8 cellular contexts compared by ENCODE assay signal in genomic region chr3:137013955-137014688, GRCh38. TPM values are rescaled to one million over a fixed set of nuclear protein-coding genes. Genes with fewer than 3 reads are reported as not detected.
DNase-seq lines count a peak whose midpoint lies in the region; ATAC-seq and TF ChIP-seq lines count a peak whose summit lies in the region.

No MANE protein-coding gene starts in this region.

- H3K36me3 ChIP-seq in WERI-Rb-1, result no peaks in the 10 kb centered on the region
- peaks cover 5% of the 10 kb centered on the region for H3K36me3 ChIP-seq in mammary epithelial cell (ENCODE audit: insufficient read depth, low read length)

- peaks cover 17% of the 10 kb centered on the region for H3K4me1 ChIP-seq in mammary epithelial cell (ENCODE audit: insufficient read depth, low read length)

- dilution Hi-C loops in mammary epithelial cell (cut with HindIII; ENCODE audit: low sequenced_read_pairs), result no loop called here

- intact Hi-C loops in mammary epithelial cell (cut with micrococcal nuclease), result loop anchor here (1.0 to 10.0 kb wide), 9 partner anchors 65 to 939 kb away; partner anchors contain the start of genes MSL2, NCK1 and SLC35G2

- H3K9me3 ChIP-seq in WERI-Rb-1 (ENCODE audit: severe bottlenecking), result no peaks in the 10 kb centered on the region
- no peaks in the 10 kb centered on the region for H3K9me3 ChIP-seq in mammary epithelial cell (replicated peaks; ENCODE audit: insufficient read depth, low read length)

- H4K20me1 ChIP-seq in mammary epithelial cell (ENCODE audit: insufficient read depth, low read length), result no peaks in the 10 kb centered on the region

- peak; percentile 49 for DNase-seq in 8988T
- DNase-seq in NCI-H2196 treated with DMSO at 0.1 percent for 48 hours (lab: John Stamatoyannopoulos, UW; ENCODE audit: unreplicated experiment), result peak; percentile 88
- DNase-seq in WERI-Rb-1, result peak; percentile 86
- peak; percentile 75 for DNase-seq in mammary epithelial cell
- DNase-seq in inferior parietal cortex (ENCODE audit: extremely low spot score), result peak; percentile 98
- peak; percentile 82 for DNase-seq in smooth muscle cell of the brain vasculature (ENCODE audit: low read depth, low spot score)

- H3K27ac ChIP-seq in WERI-Rb-1, result no peak overlapping the region
- H3K27ac ChIP-seq in mammary epithelial cell (ENCODE audit: insufficient read depth, low read depth, low read length), result peak overlapping the region; percentile 74

- no peaks in the 10 kb centered on the region for H3K79me2 ChIP-seq in mammary epithelial cell (ENCODE audit: insufficient read depth, low read length)

- peak overlapping the region; percentile 98 for H3K4me2 ChIP-seq in mammary epithelial cell (ENCODE audit: insufficient read depth, low read depth, low read length)

- BruUV-seq in mammary epithelial cell (replicated peaks; lab: Mats Ljungman, UMichigan), result no TSS peak

- H3K27me3 ChIP-seq in WERI-Rb-1 (ENCODE audit: insufficient read depth, low read depth, severe bottlenecking) (no peaks in the 10 kb centered on the region), mammary epithelial cell (ENCODE audit: insufficient read depth, low read length) (no peaks in the 10 kb centered on the region)

- H2AFZ ChIP-seq in mammary epithelial cell (ENCODE audit: low read depth, low read length), result peak overlapping the region; percentile 95

- WGBS in mammary epithelial cell (ENCODE audit: low coverage, missing lambda C conversion rate), result 4% methylated on average over 14 of the region's 17 CpGs

- H3K9ac ChIP-seq in mammary epithelial cell (ENCODE audit: insufficient read depth, low read length), result peak overlapping the region; percentile 66

- ATAC-seq in GM18517 (IDR thresholded peaks at IDR 0.05; ENCODE audit: unreplicated experiment) (peak; percentile 65), HG03135 (IDR thresholded peaks at IDR 0.05; ENCODE audit: unreplicated experiment) (peak; percentile 78)

- peak overlapping the region; percentile 62 for H3K4me3 ChIP-seq in WERI-Rb-1 (ENCODE audit: low read depth, low read length)
- H3K4me3 ChIP-seq in mammary epithelial cell (replicated peaks in 1 of 3; ENCODE audit: insufficient read depth in 1 of 3, low read depth in 2 of 3, low read length in 3 of 3), result peak overlapping the region; percentile 26 to 54 (median 31)

- CTCF ChIA-PET in mammary epithelial cell (lab: Charles Lee; ENCODE audit: low non-redundant PET), result interaction anchor here (0.5 to 1.3 kb wide), 9 partner anchors 13 to 809 kb away, joined by 3 to 28 read pairs (median 4); partner anchors contain the start of gene STAG1

- in situ Hi-C loops in mammary epithelial cell (cut with MboI; ENCODE audit: low sequenced_read_pairs in 2 of 2), result loop anchor here (5.0 to 25.0 kb wide), 5 partner anchors 249 to 952 kb away; partner anchors contain the start of gene STAG1 (in 1 of the 2)

- TF ChIP-seq CTCF in WERI-Rb-1 (IDR thresholded peaks at IDR 0.05; ENCODE audit: low read depth, low read length) (peak; percentile 73), mammary epithelial cell (conservative IDR thresholded peaks at IDR 0.05 in 1 of 2, IDR thresholded peaks at IDR 0.05 in 1 of 2; ENCODE audit: extremely low read depth in 1 of 2, insufficient read depth in 1 of 2, low read depth in 1 of 2, low read length in 2 of 2) (peak; percentile 69 to 82)

RNA-seq across cellular contexts. Expression of gene IL20RB, which starts 56.3 kb away (rescaled TPM):
- total RNA-seq in mammary epithelial cell, result 10 to 100 TPM; 12.7 to 38.3 TPM
- polyA plus RNA-seq in mammary epithelial cell, result 92.0 TPM
- 68.1 TPM for polyA minus RNA-seq in mammary epithelial cell
